ENCODE assay signal across 1 cellular context in genomic region chr21:44800971-44801467, GRCh38.
TF ChIP-seq lines count a peak whose summit lies in the region.

No MANE protein-coding gene starts in this region.

TF ChIP-seq in HepG2, 621 proteins besides CTCF, POLR2A, EP300 and RAD21 (continued from another document and continues in another):
- TF ChIP-seq ZNF530 (CRISPR knock-in tag; IDR thresholded peaks at IDR 0.05; ENCODE audit: low read depth) (no peak), BCL3 (CRISPR knock-in tag; IDR thresholded peaks at IDR 0.05) (no peak), KAT2B (IDR thresholded peaks at IDR 0.05; ENCODE audit: borderline replicate concordance, low read depth, low read length) (no peak), ZBTB20 (CRISPR knock-in tag; IDR thresholded peaks at IDR 0.05; ENCODE audit: borderline replicate concordance, low read depth) (no peak), NFE2L1 (CRISPR knock-in tag; IDR thresholded peaks at IDR 0.05; ENCODE audit: borderline replicate concordance) (no peak), BORCS8-MEF2B (CRISPR knock-in tag; IDR thresholded peaks at IDR 0.05) (no peak), SNAI1 (CRISPR knock-in tag; IDR thresholded peaks at IDR 0.05; ENCODE audit: borderline replicate concordance) (0 out of 2 replicates have a peak, but pooled peaks have one; percentile 4), REPIN1 (CRISPR knock-in tag; IDR thresholded peaks at IDR 0.05; ENCODE audit: borderline replicate concordance, low read depth) (no peak), ZNF432 (CRISPR knock-in tag; IDR thresholded peaks at IDR 0.05; ENCODE audit: borderline replicate concordance) (no peak), ZNF788 (CRISPR knock-in tag; IDR thresholded peaks at IDR 0.05; ENCODE audit: borderline replicate concordance) (no peak), UBTF (CRISPR knock-in tag; IDR thresholded peaks at IDR 0.05) (no peak), MXD3 (CRISPR knock-in tag; IDR thresholded peaks at IDR 0.05) (no peak), TFDP2 (CRISPR knock-in tag; IDR thresholded peaks at IDR 0.05) (no peak), ARHGAP35 (CRISPR knock-in tag; IDR thresholded peaks at IDR 0.05; ENCODE audit: borderline replicate concordance) (no peak), ATF7-NPFF (CRISPR knock-in tag; IDR thresholded peaks at IDR 0.05; ENCODE audit: low read depth) (no peak), ZNF639 (CRISPR knock-in tag; conservative IDR thresholded peaks at IDR 0.05) (no peak), HOXA7 (CRISPR knock-in tag; IDR thresholded peaks at IDR 0.05) (no peak), ZEB1 (IDR thresholded peaks at IDR 0.05; ENCODE audit: insufficient replicate concordance, low read depth) (no peak), KLF16 (CRISPR knock-in tag; IDR thresholded peaks at IDR 0.05) (no peak), ZNF350 (CRISPR knock-in tag; IDR thresholded peaks at IDR 0.05; ENCODE audit: borderline replicate concordance, low read depth) (no peak), ZFY (CRISPR knock-in tag; IDR thresholded peaks at IDR 0.05) (no peak), LCORL (IDR thresholded peaks at IDR 0.05) (no peak), LCORL (CRISPR knock-in tag; IDR thresholded peaks at IDR 0.05) (0 out of 2 replicates have a peak, but pooled peaks have one; percentile 13), THAP9 (CRISPR knock-in tag; IDR thresholded peaks at IDR 0.05; ENCODE audit: borderline replicate concordance) (no peak), HHEX (CRISPR knock-in tag; IDR thresholded peaks at IDR 0.05) (no peak), DNMT1 (CRISPR knock-in tag; IDR thresholded peaks at IDR 0.05) (no peak), ZNF331 (CRISPR knock-in tag; IDR thresholded peaks at IDR 0.05) (no peak), NFAT5 (CRISPR knock-in tag; IDR thresholded peaks at IDR 0.05) (no peak), ZNF275 (CRISPR knock-in tag; IDR thresholded peaks at IDR 0.05; ENCODE audit: borderline replicate concordance) (no peak), STAG1 (CRISPR knock-in tag; IDR thresholded peaks at IDR 0.05) (peak; percentile 34), EEA1 (CRISPR knock-in tag; IDR thresholded peaks at IDR 0.05; ENCODE audit: borderline replicate concordance) (no peak), ZNF773 (CRISPR knock-in tag; IDR thresholded peaks at IDR 0.05; ENCODE audit: borderline replicate concordance) (no peak), ZNF224 (CRISPR knock-in tag; IDR thresholded peaks at IDR 0.05) (0 out of 2 replicates have a peak, but pooled peaks have one; percentile 8), ZNF264 (CRISPR knock-in tag; IDR thresholded peaks at IDR 0.05) (0 out of 2 replicates have a peak, but pooled peaks have one; percentile 27), ZNF333 (CRISPR knock-in tag; IDR thresholded peaks at IDR 0.05; ENCODE audit: borderline replicate concordance) (no peak), ZNF414 (CRISPR knock-in tag; IDR thresholded peaks at IDR 0.05) (no peak), IRF2 (CRISPR knock-in tag; IDR thresholded peaks at IDR 0.05) (no peak), MEF2D (CRISPR knock-in tag; IDR thresholded peaks at IDR 0.05) (no peak), TFDP1 (CRISPR knock-in tag; IDR thresholded peaks at IDR 0.05; ENCODE audit: borderline replicate concordance) (no peak), ZNF18 (CRISPR knock-in tag; IDR thresholded peaks at IDR 0.05; ENCODE audit: insufficient replicate concordance) (peak; percentile 55), NR2C2 (CRISPR knock-in tag; IDR thresholded peaks at IDR 0.05; ENCODE audit: borderline replicate concordance) (no peak)
